In the genomic region with DNA sequence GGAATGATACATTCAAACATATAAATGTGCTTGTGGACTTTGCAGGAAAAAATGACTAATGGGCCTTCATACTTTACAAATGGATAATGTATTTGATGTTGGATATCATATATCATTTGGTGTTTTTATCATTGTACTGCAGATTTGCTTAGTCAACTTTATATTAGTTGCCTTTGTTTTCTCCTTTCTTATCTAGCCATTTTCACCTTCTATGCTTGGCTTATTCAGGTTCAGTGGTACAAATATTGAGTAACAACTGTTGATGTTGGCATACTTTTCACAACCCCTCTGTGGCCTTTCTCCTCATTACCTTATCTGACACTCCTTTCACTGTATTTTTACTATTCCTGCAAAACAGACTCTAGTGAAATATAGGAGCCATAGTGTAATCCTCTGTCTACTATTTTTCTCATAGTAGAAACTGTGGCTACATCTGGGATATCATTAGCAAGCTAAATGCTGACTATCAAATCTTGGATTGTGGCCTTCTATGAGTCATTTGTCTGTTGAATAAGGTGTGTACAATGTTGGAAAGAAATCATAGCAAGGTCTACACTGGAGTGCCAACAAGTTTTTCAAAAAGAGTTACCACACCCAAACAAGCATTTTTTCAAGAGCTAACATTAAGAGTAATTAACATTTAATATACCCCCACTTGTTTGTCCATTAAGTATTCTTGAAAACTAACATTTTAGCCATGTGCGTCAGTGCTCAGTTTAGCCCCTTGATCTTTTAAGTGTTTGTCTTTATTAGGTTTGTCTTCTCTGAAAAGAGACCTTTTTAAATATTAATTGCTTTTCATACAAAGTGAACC, we compare ENCODE assay signal across 11 cellular contexts.
DNase-seq lines count a peak whose midpoint lies in the region; ATAC-seq, FAIRE-seq and TF ChIP-seq lines count a peak whose summit lies in the region.
"Had no signal": no experiment of that assay in that cellular context is flagged by ENCODE, and none has a peak within 500 bp of the region (broad histone marks: within the 10 kb centered on the region; RNA-seq: fewer than 3 reads in every experiment).

No MANE protein-coding gene starts in this region.

- H3K36me3 ChIP-seq in astrocyte (ENCODE audit: insufficient read depth, low read length) (no peaks in the 10 kb centered on the region), keratinocyte (ENCODE audit: control insufficient read depth in 2 of 2, extremely low read depth in 1 of 2, insufficient read depth in 2 of 2, low read length in 2 of 2) (no peaks in the 10 kb centered on the region), suprapubic skin (no peaks in the 10 kb centered on the region)

- no peak overlapping the region for H3K27ac Mint-ChIP-seq in astrocyte (ENCODE audit: unreplicated experiment)
- H3K27ac Mint-ChIP-seq: endodermal cell had no signal

- H3K4me1 Mint-ChIP-seq in astrocyte (ENCODE audit: low read depth, unreplicated experiment) = peaks cover 9% of the 10 kb centered on the region
- H3K4me1 Mint-ChIP-seq: naive B cell had no signal

- H4K20me1 ChIP-seq in astrocyte (ENCODE audit: insufficient read depth, low read length) (no peaks in the 10 kb centered on the region), keratinocyte (ENCODE audit: control insufficient read depth, extremely low read depth, insufficient read depth, low read length) (no peaks in the 10 kb centered on the region)

- no peak overlapping the region for H2AFZ ChIP-seq in astrocyte (ENCODE audit: low read depth, low read length)
- H2AFZ ChIP-seq in keratinocyte (ENCODE audit: control insufficient read depth, low read length) = peak overlapping the region; percentile 7

- H3K79me2 ChIP-seq in astrocyte (ENCODE audit: insufficient read depth, low read length) (no peaks in the 10 kb centered on the region), keratinocyte (ENCODE audit: control insufficient read depth, insufficient read depth, low read length) (no peaks in the 10 kb centered on the region)

- TF ChIP-seq EP300 in suprapubic skin (IDR thresholded peaks at IDR 0.05) = no peak

- no peak overlapping the region for H3K4me3 Mint-ChIP-seq in astrocyte (ENCODE audit: unreplicated experiment)
- H3K4me3 Mint-ChIP-seq: endodermal cell, naive B cell had no signal

- TF ChIP-seq CTCF in astrocyte (IDR thresholded peaks at IDR 0.05; ENCODE audit: insufficient read depth, low read depth, low read length) (no peak), keratinocyte (optimal IDR thresholded peaks at IDR 0.05 in 1 of 3, IDR thresholded peaks at IDR 0.05 in 1 of 3, conservative IDR thresholded peaks at IDR 0.05 in 1 of 3; ENCODE audit: extremely low read depth in 1 of 3, insufficient read depth in 2 of 3, low read length in 3 of 3) (no peak), suprapubic skin (IDR thresholded peaks at IDR 0.05) (no peak)

- H3K4me1 ChIP-seq in astrocyte (ENCODE audit: insufficient read depth, low read length) (no peaks in the 10 kb centered on the region), keratinocyte (ENCODE audit: control insufficient read depth, extremely low read depth, insufficient read depth, low read length) (peaks cover 33% of the 10 kb centered on the region), suprapubic skin (peaks cover 41% of the 10 kb centered on the region)

- dilution Hi-C loops in keratinocyte (cut with MboI; ENCODE audit: extremely low pct_ligation_motif_present, low sequenced_read_pairs) = loop anchor here (25.0 kb wide), 1 partner anchor 499 kb away; the partner anchor contains the start of gene ARRDC3

- FAIRE-seq in astrocyte (lab: Jason Lieb, UNC) (peak; percentile 23), keratinocyte (lab: Jason Lieb, UNC) (peak; percentile 85)

- H3K9me1 ChIP-seq in keratinocyte (ENCODE audit: control insufficient read depth, extremely low read depth, insufficient read depth, low read length) = no peaks in the 10 kb centered on the region

- H3K9ac ChIP-seq in astrocyte (ENCODE audit: low read length) (no peak overlapping the region), keratinocyte (ENCODE audit: control insufficient read depth, extremely low read depth, insufficient read depth, low read length) (no peak overlapping the region)

- no peak overlapping the region for H3K4me3 ChIP-seq in astrocyte (ENCODE audit: insufficient read depth, low read depth, low read length)
- no peak overlapping the region for H3K4me3 ChIP-seq in keratinocyte (ENCODE audit: control insufficient read depth in 2 of 3, extremely low read depth in 1 of 3, insufficient read depth in 2 of 3, low read depth in 1 of 3, low read length in 3 of 3)
- no peak overlapping the region for H3K4me3 ChIP-seq in suprapubic skin

- TF ChIP-seq POLR2A in suprapubic skin (IDR thresholded peaks at IDR 0.05) = no peak

- in situ Hi-C loops in G401 (cut with HindIII; ENCODE audit: low sequenced_read_pairs) = no loop called here

- WGBS in suprapubic skin = 51% methylated on average over 1 of the region's 1 CpG

- no peaks in the 10 kb centered on the region for H3K9me3 ChIP-seq in astrocyte (ENCODE audit: insufficient read depth, low read depth, low read length)
- no peaks in the 10 kb centered on the region for H3K9me3 ChIP-seq in keratinocyte (ENCODE audit: control insufficient read depth, low read depth, low read length)
- H3K9me3 ChIP-seq in suprapubic skin = no peaks in the 10 kb centered on the region

- H3K36me3 Mint-ChIP-seq in astrocyte (ENCODE audit: low read depth, unreplicated experiment) = no peaks in the 10 kb centered on the region
- H3K36me3 Mint-ChIP-seq: naive B cell had no signal

- H3K9me3 Mint-ChIP-seq in astrocyte (ENCODE audit: unreplicated experiment) = no peaks in the 10 kb centered on the region
- H3K9me3 Mint-ChIP-seq: endodermal cell, naive B cell had no signal

- H3K27ac ChIP-seq in astrocyte (ENCODE audit: low read depth, low read length) = no peak overlapping the region
- peak overlapping the region; percentile 33 for H3K27ac ChIP-seq in keratinocyte (ENCODE audit: control insufficient read depth, insufficient read depth, low read length)
- peak overlapping the region; percentile 61 for H3K27ac ChIP-seq in suprapubic skin

- ATAC-seq in HG03196 (IDR thresholded peaks at IDR 0.05; ENCODE audit: unreplicated experiment) (no peak), HG03571 (IDR thresholded peaks at IDR 0.05; ENCODE audit: unreplicated experiment) (no peak)

- DNase-seq in M059J (ENCODE audit: low read depth) = peak; percentile 54
- DNase-seq in astrocyte (ENCODE audit: low read depth) = peak; percentile 85
- DNase-seq in keratinocyte (ENCODE audit: low read depth, low spot score) = peak; percentile 64
- DNase-seq in suprapubic skin (ENCODE audit: low spot score in 2 of 2) = no peak
- DNase-seq in G401 (ENCODE audit: low spot score) = no peak
- DNase-seq: amygdala, endodermal cell, MM.1S, naive B cell had no signal

- H3K27me3 ChIP-seq in astrocyte (ENCODE audit: insufficient read depth, low read length) (no peaks in the 10 kb centered on the region), keratinocyte (ENCODE audit: control insufficient read depth, extremely low read depth, insufficient read depth, low read length) (no peaks in the 10 kb centered on the region), suprapubic skin (no peaks in the 10 kb centered on the region)

- H3K4me2 ChIP-seq in astrocyte (ENCODE audit: low read length) (no peak overlapping the region), keratinocyte (ENCODE audit: control insufficient read depth, extremely low read depth, insufficient read depth, low read depth, low read length) (peak overlapping the region; percentile 57)

- no peaks in the 10 kb centered on the region for H3K27me3 Mint-ChIP-seq in astrocyte (ENCODE audit: low read depth, unreplicated experiment)

Comparison
In these comparisons a context has a peak if more than half of its experiments do, and no peak if none do; other contexts are left out.
1. DNase-seq: peak in M059J (single experiment), astrocyte (single experiment) and keratinocyte (single experiment); none in suprapubic skin (0 of 2) and G401 (single experiment).